8 cellular contexts compared by ENCODE assay signal in genomic region chr10:89217057-89217990, GRCh38. TPM values are rescaled to one million over a fixed set of nuclear protein-coding genes. Genes with fewer than 3 reads are reported as not detected.
DNase-seq lines count a peak whose midpoint lies in the region; ATAC-seq and TF ChIP-seq lines count a peak whose summit lies in the region.

No MANE protein-coding gene starts in this region.

- WGBS in thymus, result 32% methylated on average over 6 of the region's 6 CpGs

- POLR2A ChIA-PET in HCT116 (lab: Charles Lee) (interaction anchor here (0.9 kb wide), 1 partner anchor 34 kb away, joined by 3 read pairs; the partner anchor contains the start of gene LIPA), OCI-LY7 (lab: Charles Lee) (interaction anchor here (0.7 to 1.3 kb wide), 2 partner anchors 14 to 211 kb away, joined by 3 read pairs; no protein-coding TSS in a partner anchor)

- no peak overlapping the region for H3K9ac ChIP-seq in HCT116 (ENCODE audit: low read length)

- H3K27ac ChIP-seq in HCT116 (ENCODE audit: low read depth, low read length) (0 out of 2 replicates have a peak overlapping the region, but pooled peaks have one; percentile 19), OCI-LY7 (ENCODE audit: low read depth, low read length, poor library complexity, severe bottlenecking) (no peak overlapping the region), neutrophil (no peak overlapping the region), thymus (ENCODE audit: low read depth) (peak overlapping the region; percentile 43)

- peak overlapping the region; percentile 25 for H2AFZ ChIP-seq in HCT116 (ENCODE audit: low read depth, low read length, poor library complexity, severe bottlenecking)
- H2AFZ ChIP-seq in OCI-LY7 (ENCODE audit: low read length), result peak overlapping the region; percentile 16; the same call in 1 of the 2 replicates

- peak; percentile 52 for ATAC-seq in HCT116
- no peak for ATAC-seq in GM21786 (IDR thresholded peaks at IDR 0.05; ENCODE audit: unreplicated experiment)

- no peaks in the 10 kb centered on the region for H3K36me3 ChIP-seq in HCT116 (ENCODE audit: control insufficient read depth in 1 of 2, insufficient read depth in 2 of 2, low read length in 2 of 2)
- H3K36me3 ChIP-seq in OCI-LY7 (ENCODE audit: insufficient read depth, low read length), result no peaks in the 10 kb centered on the region
- H3K36me3 ChIP-seq in neutrophil, result no peaks in the 10 kb centered on the region
- H3K36me3 ChIP-seq in thymus (ENCODE audit: control insufficient read depth, insufficient read depth), result no peaks in the 10 kb centered on the region

- no peaks in the 10 kb centered on the region for H3K79me2 ChIP-seq in HCT116 (ENCODE audit: insufficient read depth, low read length)
- H3K79me2 ChIP-seq in OCI-LY7 (ENCODE audit: insufficient read depth, low read depth, low read length), result no peaks in the 10 kb centered on the region

- H3K4me1 ChIP-seq in HCT116 (ENCODE audit: control insufficient read depth in 1 of 2, insufficient read depth in 2 of 2, low read length in 2 of 2) (peaks cover 4 to 5% of the 10 kb centered on the region in 2 experiments; a peak in 2 of 4 replicates), OCI-LY7 (ENCODE audit: insufficient read depth, low read length, poor library complexity, severe bottlenecking) (peaks cover 6% of the 10 kb centered on the region), neutrophil (ENCODE audit: control insufficient read depth in 1 of 2, insufficient read depth in 1 of 2, low read depth in 1 of 2, low read length in 1 of 2) (peaks cover 0 to 6% of the 10 kb centered on the region in 2 experiments), thymus (ENCODE audit: control insufficient read depth, insufficient read depth, low read length) (no peaks in the 10 kb centered on the region)

- H3K9me2 ChIP-seq in HCT116 (ENCODE audit: insufficient read depth) (no peaks in the 10 kb centered on the region), OCI-LY7 (ENCODE audit: insufficient read depth, low read length) (no peaks in the 10 kb centered on the region)

- H4K20me1 ChIP-seq in HCT116 (ENCODE audit: insufficient read depth) (no peaks in the 10 kb centered on the region), OCI-LY7 (ENCODE audit: insufficient read depth, low read length) (no peaks in the 10 kb centered on the region)

- no peaks in the 10 kb centered on the region for H3K27me3 ChIP-seq in HCT116 (ENCODE audit: insufficient read depth, low read length)
- H3K27me3 ChIP-seq in neutrophil, result peaks cover under 1% of the 10 kb centered on the region
- no peaks in the 10 kb centered on the region for H3K27me3 ChIP-seq in thymus (ENCODE audit: control insufficient read depth, insufficient read depth)

- BruUV-seq in HCT116 (replicated peaks; lab: Mats Ljungman, UMichigan) (no TSS peak), OCI-LY7 (replicated peaks; lab: Mats Ljungman, UMichigan) (no TSS peak)

- no peak for TF ChIP-seq POLR2A in HCT116 (IDR thresholded peaks at IDR 0.05; ENCODE audit: borderline replicate concordance, extremely low read depth, insufficient read depth, insufficient read length)

- CTCF ChIA-PET in HCT116 (lab: Charles Lee) (interaction anchor here (0.7 to 2.7 kb wide), 18 partner anchors 10 to 652 kb away, joined by 3 to 21 read pairs (median 4); partner anchors contain the start of genes CH25H, IFIT5 and LIPA), OCI-LY7 (lab: Charles Lee; ENCODE audit: unreplicated experiment) (interaction anchor here (1.0 to 1.1 kb wide), 2 partner anchors 27 to 188 kb away, joined by 3 read pairs; no protein-coding TSS in a partner anchor)

- RAD21 ChIA-PET in HCT116 (lab: Charles Lee; ENCODE audit: low non-redundant PET in 1 of 2, low total read pairs in 2 of 2, uncharacterized antibody in 2 of 2, unreplicated experiment in 2 of 2), result interaction anchor here in 1 of 2 experiments (1.1 kb wide), 1 partner anchor 188 kb away, joined by 3 read pairs; no protein-coding TSS in a partner anchor

- DNase-seq in AG10803 (ENCODE audit: low read depth), result peak; percentile 64
- DNase-seq in HCT116 (ENCODE audit: low read depth, low spot score), result peak; percentile 38
- peak; percentile 70 for DNase-seq in OCI-LY7 (ENCODE audit: low spot score)
- peak; percentile 54 for DNase-seq in activated T-cell treated with anti-CD3 and anti-CD28 coated beads, Interleukin-2, amount 50 U/mL, for 1 hour
- peak; percentile 46 for DNase-seq in fibroblast of gingiva (ENCODE audit: low read depth)

- H3K9me3 ChIP-seq in HCT116 (ENCODE audit: control insufficient read depth in 1 of 2, insufficient read depth in 1 of 2, low read depth in 1 of 2, low read length in 2 of 2), result no peaks in the 10 kb centered on the region
- no peaks in the 10 kb centered on the region for H3K9me3 ChIP-seq in OCI-LY7 (ENCODE audit: low read length)
- H3K9me3 ChIP-seq in neutrophil, result no peaks in the 10 kb centered on the region
- no peaks in the 10 kb centered on the region for H3K9me3 ChIP-seq in thymus (ENCODE audit: control insufficient read depth)

- H3K4me3 ChIP-seq in AG10803 (ENCODE audit: low read length) (no peak overlapping the region), HCT116 (replicated peaks in 1 of 2; ENCODE audit: low read depth in 1 of 2, low read length in 2 of 2) (no peak overlapping the region), OCI-LY7 (ENCODE audit: low read depth, low read length, poor library complexity, severe bottlenecking) (no peak overlapping the region), neutrophil (ENCODE audit: low read depth in 1 of 2, low read length in 1 of 2) (no peak overlapping the region), thymus (ENCODE audit: low read length) (no peak overlapping the region)

- TF ChIP-seq RAD21 in HCT116 (IDR thresholded peaks at IDR 0.05; ENCODE audit: low read depth), result peak; percentile 74

- TF ChIP-seq CTCF in AG10803 (conservative IDR thresholded peaks at IDR 0.05; ENCODE audit: low read length) (peak; percentile 71), HCT116 (IDR thresholded peaks at IDR 0.05 in 2 of 3, conservative IDR thresholded peaks at IDR 0.05 in 1 of 3; ENCODE audit: borderline replicate concordance in 1 of 3, insufficient read depth in 1 of 3, low read depth in 2 of 3, low read length in 2 of 3) (peak; percentile 50 to 79 (median 74)), OCI-LY7 (conservative IDR thresholded peaks at IDR 0.05; ENCODE audit: low read length) (peak; percentile 89), neutrophil (IDR thresholded peaks at IDR 0.05) (peak; percentile 69)

- intact Hi-C loops in HCT116 (cut with micrococcal nuclease), result loop anchor here (1.0 to 2.0 kb wide), 6 partner anchors 172 to 653 kb away; no protein-coding TSS in a partner anchor
- intact Hi-C loops in OCI-LY7 (cut with micrococcal nuclease; ENCODE audit: unreplicated experiment), result loop anchor here (1.0 to 2.0 kb wide), 3 partner anchors 282 to 383 kb away; no protein-coding TSS in a partner anchor

- no peak overlapping the region for H3K4me2 ChIP-seq in HCT116 (ENCODE audit: low read length)
- peak overlapping the region; percentile 10 for H3K4me2 ChIP-seq in OCI-LY7 (ENCODE audit: low read length)

TF ChIP-seq in HCT116, 20 proteins besides CTCF, POLR2A, EP300 and RAD21 (continues in another document):
- TF ChIP-seq EZH2phosphoT487 (IDR thresholded peaks at IDR 0.05; ENCODE audit: borderline replicate concordance) (no peak), REST (IDR thresholded peaks at IDR 0.05; ENCODE audit: low read depth) (no peak), CBX3 (IDR thresholded peaks at IDR 0.05; ENCODE audit: low read depth) (no peak), ATF3 (IDR thresholded peaks at IDR 0.05) (no peak), CEBPB (IDR thresholded peaks at IDR 0.05; ENCODE audit: low read depth) (no peak), POLR2AphosphoS5 (IDR thresholded peaks at IDR 0.05; ENCODE audit: low read depth, low read length) (no peak), ZFX (IDR thresholded peaks at IDR 0.05) (no peak), MAX (IDR thresholded peaks at IDR 0.05) (no peak), ZNF274 (IDR thresholded peaks at IDR 0.05; ENCODE audit: low read depth, low read length) (no peak), EGR1 (IDR thresholded peaks at IDR 0.05; ENCODE audit: low read depth) (no peak), JUND (IDR thresholded peaks at IDR 0.05) (no peak)

RNA-seq across cellular contexts. Expression of gene CH25H, which starts 10.2 kb away (rescaled TPM):
- total RNA-seq in HCT116 (2021; ENCODE audit: unreplicated experiment), result not detected
- not detected in 2 replicates for polyA plus RNA-seq in HCT116 (2012)
- not detected in 2 replicates for total RNA-seq in OCI-LY7 (2014; rRNA removed; shearing (Covaris generic))
- total RNA-seq in OCI-LY7 (2022), result not detected in 2 replicates
- 23.8 TPM for polyA plus RNA-seq in thymus

RNA-seq across cellular contexts. Expression of gene LIPA, which starts 34.3 kb away (rescaled TPM):
- total RNA-seq in HCT116 (2021; ENCODE audit: unreplicated experiment) (27.1 TPM), OCI-LY7 (2022) (19.0 and 19.4 TPM in 2 replicates)
- polyA plus RNA-seq in HCT116 (2012), result 14.7 and 19.1 TPM in 2 replicates
- total RNA-seq in OCI-LY7 (2014; rRNA removed; shearing (Covaris generic)), result 8.9 and 11.7 TPM in 2 replicates
- polyA plus RNA-seq in thymus, result 62.3 TPM

Comparison
In these comparisons a context has a peak if more than half of its experiments do, and no peak if none do; other contexts are left out.
1. H3K27ac ChIP-seq: peak in HCT116 (single experiment) and thymus (single experiment); none in OCI-LY7 (single experiment) and neutrophil (single experiment).
2. Peak in every context shown above with its lines, with median percentiles within 50 percentile points of each other: DNase-seq and CTCF ChIP-seq.